In genomic region chr1:19456915-19457554, GRCh38 we compare ENCODE assay signal across 11 cellular contexts. TPM values are rescaled to one million over a fixed set of nuclear protein-coding genes. Genes with fewer than 3 reads are reported as not detected.
DNase-seq lines count a peak whose midpoint lies in the region; ATAC-seq and TF ChIP-seq lines count a peak whose summit lies in the region.
"Had no signal": no experiment of that assay in that cellular context is flagged by ENCODE, and none has a peak within 500 bp of the region (broad histone marks: within the 10 kb centered on the region; RNA-seq: fewer than 3 reads in every experiment).

No MANE protein-coding gene starts in this region.

- peaks cover 23% of the 10 kb centered on the region for H3K36me3 Mint-ChIP-seq in CD4-positive, alpha-beta T cell (ENCODE audit: low read depth)
- peaks cover 22% of the 10 kb centered on the region for H3K36me3 Mint-ChIP-seq in effector memory CD8-positive, alpha-beta T cell (ENCODE audit: insufficient read depth)
- H3K36me3 Mint-ChIP-seq in osteocyte (ENCODE audit: unreplicated experiment): peaks cover 6% of the 10 kb centered on the region

- H3K4me1 Mint-ChIP-seq in CD4-positive, alpha-beta T cell (ENCODE audit: low read depth): peaks cover 89% of the 10 kb centered on the region
- H3K4me1 Mint-ChIP-seq in effector memory CD8-positive, alpha-beta T cell (ENCODE audit: low read depth in 2 of 2): peaks cover 73 to 76% of the 10 kb centered on the region in 2 donors
- H3K4me1 Mint-ChIP-seq in osteocyte (ENCODE audit: unreplicated experiment): peaks cover 83% of the 10 kb centered on the region

- peaks cover 80% of the 10 kb centered on the region for H3K4me1 ChIP-seq in HUES64 (ENCODE audit: insufficient read depth, low read length)

- H3K9me3 Mint-ChIP-seq in CD4-positive, alpha-beta T cell: no peaks in the 10 kb centered on the region
- no peaks in the 10 kb centered on the region for H3K9me3 Mint-ChIP-seq in effector memory CD8-positive, alpha-beta T cell
- H3K9me3 Mint-ChIP-seq in osteocyte (ENCODE audit: unreplicated experiment): no peaks in the 10 kb centered on the region

- TF ChIP-seq CTCF in CD4-positive, alpha-beta T cell (IDR thresholded peaks at IDR 0.05): no peak
- TF ChIP-seq CTCF in osteocyte (IDR thresholded peaks at IDR 0.05): no peak

- WGBS in HUES64: 47% methylated on average over 10 of the region's 10 CpGs

- intact Hi-C loops in CD4-positive, alpha-beta T cell (cut with DNase I, micrococcal nuclease): loop anchor here in 1 of 2 experiments (5.0 kb wide), 1 partner anchor 35 kb away; no protein-coding TSS in a partner anchor

- no peaks in the 10 kb centered on the region for H3K27me3 Mint-ChIP-seq in CD4-positive, alpha-beta T cell
- H3K27me3 Mint-ChIP-seq in effector memory CD8-positive, alpha-beta T cell: no peaks in the 10 kb centered on the region
- no peaks in the 10 kb centered on the region for H3K27me3 Mint-ChIP-seq in osteocyte (ENCODE audit: unreplicated experiment)

- no peaks in the 10 kb centered on the region for H3K36me3 ChIP-seq in HUES64 (ENCODE audit: insufficient read depth, low read length)

- POLR2A ChIA-PET in CD4-positive, alpha-beta T cell (lab: Charles Lee): interaction anchor here (0.7 to 1.6 kb wide), 3 partner anchors 19 to 28 kb away, joined by 3 to 4 read pairs (median 3); partner anchors contain the start of gene CAPZB

- ATAC-seq in CD4-positive, alpha-beta T cell (ENCODE audit: poor library complexity): no peak
- ATAC-seq in effector memory CD8-positive, alpha-beta T cell (replicated peaks): no peak
- no peak for ATAC-seq in HG03095 (IDR thresholded peaks at IDR 0.05; ENCODE audit: unreplicated experiment)
- no peak for ATAC-seq in HG02973 (IDR thresholded peaks at IDR 0.05; ENCODE audit: unreplicated experiment)
- ATAC-seq in GM19035 (IDR thresholded peaks at IDR 0.05; ENCODE audit: unreplicated experiment): no peak
- ATAC-seq in GM21576 (IDR thresholded peaks at IDR 0.05; ENCODE audit: unreplicated experiment): no peak

- 0 out of 2 replicates have a peak overlapping the region, but pooled peaks have one; percentile 4 for H3K4me3 ChIP-seq in HUES64 (ENCODE audit: low read length)
- H3K4me3 ChIP-seq: SJSA1 had no signal

- CTCF ChIA-PET in CD4-positive, alpha-beta T cell (lab: Charles Lee): interaction anchor here (1.2 kb wide), 1 partner anchor 197 kb away, joined by 3 read pairs; no protein-coding TSS in a partner anchor

- H3K9ac ChIP-seq in HUES64 (ENCODE audit: low read depth, low read length): no peak overlapping the region; the same call in 1 of the 2 replicates

- peak overlapping the region; percentile 64 for H3K4me3 Mint-ChIP-seq in CD4-positive, alpha-beta T cell
- peak overlapping the region; percentile 49 to 58 for H3K4me3 Mint-ChIP-seq in effector memory CD8-positive, alpha-beta T cell
- H3K4me3 Mint-ChIP-seq in osteocyte (ENCODE audit: unreplicated experiment): no peak overlapping the region

- DNase-seq in CD4-positive, alpha-beta T cell: no peak
- no peak for DNase-seq in effector memory CD8-positive, alpha-beta T cell
- DNase-seq in osteocyte (ENCODE audit: extremely low spot score, unreplicated experiment): no peak
- DNase-seq: activated CD8-positive, alpha-beta memory T cell treated with anti-CD3 and anti-CD28 coated beads, Interleukin-2, amount 50 U/mL, for 48 hours; NCI-H1930 had no signal

- H3K9me3 ChIP-seq in CD4-positive, alpha-beta T cell (ENCODE audit: control insufficient read depth, low read length): no peaks in the 10 kb centered on the region
- H3K9me3 ChIP-seq in HUES64 (ENCODE audit: insufficient read depth, low read depth, low read length): no peaks in the 10 kb centered on the region
- H3K9me3 ChIP-seq: SJSA1 had no signal

- no peaks in the 10 kb centered on the region for H3K27me3 ChIP-seq in CD4-positive, alpha-beta T cell (ENCODE audit: control insufficient read depth, insufficient read depth, low read length)
- no peaks in the 10 kb centered on the region for H3K27me3 ChIP-seq in HUES64 (ENCODE audit: insufficient read depth, low read length)
- H3K27me3 ChIP-seq: SJSA1 had no signal

- peak overlapping the region; percentile 1 for H3K27ac ChIP-seq in CD4-positive, alpha-beta T cell (ENCODE audit: low read depth, low read length)
- H3K27ac ChIP-seq in HUES64 (ENCODE audit: low read depth, low read length): peak overlapping the region; percentile 32
- H3K27ac ChIP-seq: SJSA1 had no signal

- peak overlapping the region; percentile 86 for H3K27ac Mint-ChIP-seq in CD4-positive, alpha-beta T cell
- peak overlapping the region; percentile 91 to 96 for H3K27ac Mint-ChIP-seq in effector memory CD8-positive, alpha-beta T cell
- H3K27ac Mint-ChIP-seq in osteocyte (ENCODE audit: unreplicated experiment): peak overlapping the region; percentile 73

RNA-seq across cellular contexts. Expression of gene CAPZB, which starts 28.3 kb away (rescaled TPM):
- total RNA-seq in CD4-positive, alpha-beta T cell: 100 to 1,000 TPM; 168 to 173 TPM
- 288 TPM for polyA plus RNA-seq in HUES64 (2013, experiment 1 of 2)
- 278 TPM for polyA plus RNA-seq in HUES64 (2013, experiment 2 of 2)
- total RNA-seq in osteocyte: 403 and 412 TPM in 2 replicates
